ENCODE assay signal across 1 cellular context in the genomic region with DNA sequence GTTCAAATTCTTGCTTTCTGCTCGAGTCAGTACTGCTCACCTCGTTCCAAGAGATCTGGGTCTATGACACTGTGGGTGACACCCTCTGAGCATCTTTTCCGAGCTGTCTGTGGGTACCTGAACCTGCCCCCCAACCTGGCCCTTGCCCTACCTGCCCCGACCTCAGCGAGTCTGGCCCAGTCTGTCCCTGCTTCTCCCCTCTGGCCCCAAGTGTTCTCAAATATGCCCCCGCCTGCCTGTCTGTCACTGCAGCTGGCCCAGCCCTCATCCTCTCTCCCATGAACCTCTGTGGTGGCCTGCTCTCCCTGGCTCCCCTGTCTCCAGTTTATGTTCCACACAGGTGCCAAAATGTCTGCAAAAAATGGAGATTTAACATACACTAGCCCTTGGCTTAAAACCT.
TF ChIP-seq lines count a peak whose summit lies in the region.

No MANE protein-coding gene starts in this region.

TF ChIP-seq in liver, 16 proteins besides CTCF, POLR2A, EP300 and RAD21 (continued from another document):
- TF ChIP-seq, protein P1, sequence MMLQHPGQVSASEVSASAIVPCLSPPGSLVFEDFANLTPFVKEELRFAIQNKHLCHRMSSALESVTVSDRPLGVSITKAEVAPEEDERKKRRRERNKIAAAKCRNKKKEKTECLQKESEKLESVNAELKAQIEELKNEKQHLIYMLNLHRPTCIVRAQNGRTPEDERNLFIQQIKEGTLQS (IDR thresholded peaks at IDR 0.05) = no peak
- TF ChIP-seq EGR1 (IDR thresholded peaks at IDR 0.05; ENCODE audit: low read depth in 2 of 2) (no peak), RXRA (IDR thresholded peaks at IDR 0.05) (no peak), JUND (IDR thresholded peaks at IDR 0.05) (no peak), NR2F2 (IDR thresholded peaks at IDR 0.05) (no peak), TAF1 (conservative IDR thresholded peaks at IDR 0.05) (no peak), FOXA2 (IDR thresholded peaks at IDR 0.05) (no peak), HNF4A (conservative IDR thresholded peaks at IDR 0.05) (no peak)
- TF ChIP-seq, protein P2, sequence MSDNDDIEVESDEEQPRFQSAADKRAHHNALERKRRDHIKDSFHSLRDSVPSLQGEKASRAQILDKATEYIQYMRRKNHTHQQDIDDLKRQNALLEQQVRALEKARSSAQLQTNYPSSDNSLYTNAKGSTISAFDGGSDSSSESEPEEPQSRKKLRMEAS (IDR thresholded peaks at IDR 0.05) = no peak
- TF ChIP-seq, protein P3, sequence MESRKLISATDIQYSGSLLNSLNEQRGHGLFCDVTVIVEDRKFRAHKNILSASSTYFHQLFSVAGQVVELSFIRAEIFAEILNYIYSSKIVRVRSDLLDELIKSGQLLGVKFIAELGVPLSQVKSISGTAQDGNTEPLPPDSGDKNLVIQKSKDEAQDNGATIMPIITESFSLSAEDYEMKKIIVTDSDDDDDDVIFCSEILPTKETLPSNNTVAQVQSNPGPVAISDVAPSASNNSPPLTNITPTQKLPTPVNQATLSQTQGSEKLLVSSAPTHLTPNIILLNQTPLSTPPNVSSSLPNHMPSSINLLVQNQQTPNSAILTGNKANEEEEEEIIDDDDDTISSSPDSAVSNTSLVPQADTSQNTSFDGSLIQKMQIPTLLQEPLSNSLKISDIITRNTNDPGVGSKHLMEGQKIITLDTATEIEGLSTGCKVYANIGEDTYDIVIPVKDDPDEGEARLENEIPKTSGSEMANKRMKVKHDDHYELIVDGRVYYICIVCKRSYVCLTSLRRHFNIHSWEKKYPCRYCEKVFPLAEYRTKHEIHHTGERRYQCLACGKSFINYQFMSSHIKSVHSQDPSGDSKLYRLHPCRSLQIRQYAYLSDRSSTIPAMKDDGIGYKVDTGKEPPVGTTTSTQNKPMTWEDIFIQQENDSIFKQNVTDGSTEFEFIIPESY (IDR thresholded peaks at IDR 0.05) = no peak
TF ChIP-seq in liver: peak in this region for 0.
